Comparison of ENCODE assay signal across 20 cellular contexts in the genomic region with DNA sequence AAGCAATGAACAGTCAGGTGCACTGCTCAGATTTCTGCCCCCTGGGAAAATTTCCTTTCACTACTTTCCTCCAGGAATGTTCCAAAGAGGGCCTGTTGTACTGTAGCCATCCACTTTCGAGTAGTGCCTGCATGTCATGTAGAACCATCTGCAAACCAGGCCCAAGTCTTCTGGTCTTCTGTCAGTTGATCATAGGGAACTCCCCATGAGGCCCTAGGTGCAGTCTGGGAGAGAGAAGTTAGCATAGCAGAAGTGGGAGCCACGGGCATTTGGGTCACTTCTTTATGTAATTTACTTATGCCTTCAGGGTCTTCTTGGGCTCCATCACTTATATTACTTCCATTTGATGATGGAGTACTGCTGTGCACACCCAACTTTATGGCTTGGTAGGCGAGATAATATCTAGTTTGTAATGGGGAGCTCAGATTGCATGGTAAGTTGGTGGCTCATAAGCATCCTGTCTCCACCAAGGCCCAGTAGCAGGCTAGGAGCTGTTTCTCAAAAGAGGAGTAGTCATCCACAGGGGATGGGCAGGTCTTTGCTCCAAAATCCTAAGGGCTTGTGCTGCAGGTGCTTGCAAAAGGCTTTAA.
"Had no signal": no experiment of that assay in that cellular context is flagged by ENCODE, and none has a peak within 500 bp of the region (broad histone marks: within the 10 kb centered on the region; RNA-seq: fewer than 3 reads in every experiment).

No MANE protein-coding gene starts in this region.

- H3K27me3 ChIP-seq: body of pancreas, gastrocnemius medialis, heart left ventricle, sigmoid colon, tibial artery had no signal

- H3K4me1 Mint-ChIP-seq: endodermal cell had no signal

- H3K4me3 Mint-ChIP-seq: activated CD4-positive, alpha-beta T cell treated with anti-CD3 and anti-CD28 coated beads for 36 hours; activated CD8-positive, alpha-beta T cell treated with anti-CD3 and anti-CD28 coated beads for 36 hours; activated naive CD4-positive, alpha-beta T cell treated with anti-CD3 and anti-CD28 coated beads for 36 hours; endodermal cell; nephron progenitor cell had no signal

- DNase-seq: activated CD4-positive, alpha-beta T cell treated with anti-CD3 and anti-CD28 coated beads for 36 hours; activated CD8-positive, alpha-beta T cell treated with anti-CD3 and anti-CD28 coated beads for 36 hours; activated naive CD4-positive, alpha-beta T cell treated with anti-CD3 and anti-CD28 coated beads for 36 hours; activated T-cell treated with anti-CD3 and anti-CD28 coated beads, Interleukin-2, amount 50 U/mL, for 1 hour; body of pancreas; caudate nucleus; endodermal cell; erythroblast; gastrocnemius medialis; heart left ventricle; kidney; midbrain; nephron progenitor cell; nucleus accumbens; sigmoid colon; stimulated activated naive CD4-positive, alpha-beta T cell treated with Interleukin-2 at 50 U/mL for 16 hours; tibial artery; WERI-Rb-1 had no signal

- H3K27ac ChIP-seq: body of pancreas, gastrocnemius medialis, heart left ventricle, sigmoid colon, tibial artery, WERI-Rb-1 had no signal

- H3K36me3 ChIP-seq: gastrocnemius medialis, heart left ventricle, sigmoid colon, tibial artery, WERI-Rb-1 had no signal

- H3K9me3 Mint-ChIP-seq: activated CD8-positive, alpha-beta T cell treated with anti-CD3 and anti-CD28 coated beads for 36 hours; activated naive CD4-positive, alpha-beta T cell treated with anti-CD3 and anti-CD28 coated beads for 36 hours; endodermal cell; nephron progenitor cell had no signal

- H3K27me3 Mint-ChIP-seq: activated CD4-positive, alpha-beta T cell treated with anti-CD3 and anti-CD28 coated beads for 36 hours; activated CD8-positive, alpha-beta T cell treated with anti-CD3 and anti-CD28 coated beads for 36 hours had no signal

- H3K9me3 ChIP-seq: body of pancreas, gastrocnemius medialis, heart left ventricle, sigmoid colon, tibial artery had no signal

- H3K27ac Mint-ChIP-seq: activated CD4-positive, alpha-beta T cell treated with anti-CD3 and anti-CD28 coated beads for 36 hours; activated CD8-positive, alpha-beta T cell treated with anti-CD3 and anti-CD28 coated beads for 36 hours; activated naive CD4-positive, alpha-beta T cell treated with anti-CD3 and anti-CD28 coated beads for 36 hours; endodermal cell; nephron progenitor cell had no signal

- H3K4me3 ChIP-seq: body of pancreas, gastrocnemius medialis, heart left ventricle, lung, sigmoid colon, tibial artery had no signal

- H3K4me1 ChIP-seq: body of pancreas, gastrocnemius medialis, heart left ventricle had no signal

- ATAC-seq: activated CD4-positive, alpha-beta T cell treated with anti-CD3 and anti-CD28 coated beads for 36 hours; activated CD8-positive, alpha-beta T cell treated with anti-CD3 and anti-CD28 coated beads for 36 hours; body of pancreas; gastrocnemius medialis; heart left ventricle; left lobe of liver had no signal
